ENCODE assay signal across 21 cellular contexts in the genomic region with DNA sequence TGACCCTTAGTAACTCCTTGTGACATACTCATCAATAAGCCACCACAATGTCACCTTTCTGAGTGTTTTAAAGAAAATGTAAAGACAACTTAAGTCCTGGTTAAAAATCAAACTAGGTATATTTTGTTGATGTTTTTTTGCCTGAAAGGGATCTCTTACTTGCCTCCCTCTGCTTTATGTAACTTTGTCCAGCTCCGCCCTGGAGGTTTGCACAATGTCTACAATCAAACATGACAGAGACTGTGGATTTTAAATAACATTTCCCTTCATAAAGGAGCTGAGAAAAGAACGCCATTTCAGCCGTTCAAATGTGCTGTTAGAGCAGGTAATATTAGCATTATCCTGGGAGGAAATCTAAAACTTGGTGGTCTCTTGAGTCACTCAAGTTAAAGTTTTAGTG.
A peak's percentile ranks its signal among the peaks of the same experiment; 100 is the strongest.
DNase-seq lines count a peak whose midpoint lies in the region; ATAC-seq, FAIRE-seq and TF ChIP-seq lines count a peak whose summit lies in the region.
"Had no signal": no experiment of that assay in that cellular context is flagged by ENCODE, and none has a peak within 500 bp of the region (broad histone marks: within the 10 kb centered on the region; RNA-seq: fewer than 3 reads in every experiment).

No MANE protein-coding gene starts in this region.

- H3K36me3 ChIP-seq in liver (ENCODE audit: control insufficient read depth in 4 of 4, insufficient read depth in 3 of 4, low read depth in 1 of 4, low read length in 3 of 4) (no peaks in the 10 kb centered on the region), HepG2 (replicated peaks in 1 of 2; ENCODE audit: control insufficient read depth in 1 of 2, insufficient read depth in 2 of 2, low read length in 2 of 2) (no peaks in the 10 kb centered on the region), neural progenitor cell (no peaks in the 10 kb centered on the region), aorta (ENCODE audit: control insufficient read depth in 1 of 2, insufficient read depth in 2 of 2, low read length in 1 of 2) (no peaks in the 10 kb centered on the region)
- H3K36me3 ChIP-seq: BLaER1 treated with 17β-estradiol and CSF1 and Interleukin-3, amounts not matched to agents 10 nM and 100 nM had no signal

- no peak for TF ChIP-seq POLR2A in HepG2 (IDR thresholded peaks at IDR 0.05; ENCODE audit: insufficient read depth in 1 of 2, low read depth in 2 of 2, low read length in 2 of 2)

- no peak overlapping the region for H3K4me3 Mint-ChIP-seq in neural progenitor cell
- H3K4me3 Mint-ChIP-seq: B cell; CD4-positive, alpha-beta T cell; CD8-positive, alpha-beta T cell had no signal

- H2AFZ ChIP-seq in HepG2 (ENCODE audit: low read length): no peak overlapping the region
- H2AFZ ChIP-seq in neural progenitor cell (replicated peaks): peak overlapping the region; percentile 61

- H3K4me2 ChIP-seq in HepG2 (ENCODE audit: low read depth, low read length) (no peak overlapping the region), neural progenitor cell (no peak overlapping the region)
- H3K4me2 ChIP-seq: A549; BLaER1 treated with 17β-estradiol and CSF1 and Interleukin-3, amounts not matched to agents 10 nM and 100 nM had no signal

- no peak overlapping the region for H3K9ac ChIP-seq in liver (ENCODE audit: low read depth in 1 of 2, low read length in 2 of 2)
- H3K9ac ChIP-seq in HepG2 (ENCODE audit: insufficient read depth, low read depth, low read length): no peak overlapping the region
- H3K9ac ChIP-seq in neural progenitor cell: no peak overlapping the region
- H3K9ac ChIP-seq: BLaER1 treated with 17β-estradiol and CSF1 and Interleukin-3, amounts not matched to agents 10 nM and 100 nM had no signal

- H3K27ac Mint-ChIP-seq in neural progenitor cell: no peak overlapping the region
- H3K27ac Mint-ChIP-seq: B cell; CD4-positive, alpha-beta T cell; CD8-positive, alpha-beta T cell had no signal

- CTCF ChIA-PET in HepG2 (lab: Yijun Ruan, JAX; ENCODE audit: low intra/inter-chr PET ratio, low total read pairs): no interaction called here

- H3K4me1 ChIP-seq in liver (ENCODE audit: control insufficient read depth in 4 of 4, insufficient read depth in 4 of 4, low read length in 3 of 4) (peaks cover 0 to 12% (median 2%) of the 10 kb centered on the region in 4 donors), HepG2 (ENCODE audit: insufficient read depth, low read length) (no peaks in the 10 kb centered on the region), neural progenitor cell (no peaks in the 10 kb centered on the region), aorta (ENCODE audit: control insufficient read depth in 1 of 2, insufficient read depth in 2 of 2, low read length in 2 of 2) (no peaks in the 10 kb centered on the region)
- H3K4me1 ChIP-seq: A549; BLaER1 treated with 17β-estradiol and CSF1 and Interleukin-3, amounts not matched to agents 10 nM and 100 nM; Caco-2 had no signal

- DNase-seq in HepG2 (ENCODE audit: low spot score) (no peak), left lobe of liver (ENCODE audit: low spot score) (no peak), neural progenitor cell (ENCODE audit: low spot score) (no peak), aorta (no peak), NCI-H146 (lab: John Stamatoyannopoulos, UW) (no peak)
- DNase-seq: AML-193; Caco-2; Calu3; CD4-positive, alpha-beta T cell; CD8-positive, alpha-beta T cell; DMS79 treated with DMSO at 0.1 percent for 48 hours; GF-D8 had no signal

- TF ChIP-seq RAD21 in liver (IDR thresholded peaks at IDR 0.05): peak in 1 of 2 donors; percentile 9
- TF ChIP-seq RAD21 in HepG2 (CRISPR knock-in tag; IDR thresholded peaks at IDR 0.05): no peak

- H3K36me3 Mint-ChIP-seq in neural progenitor cell: no peaks in the 10 kb centered on the region
- H3K36me3 Mint-ChIP-seq: CD8-positive, alpha-beta T cell had no signal

- 31% methylated on average over 3 of the region's 3 CpGs for WGBS in liver
- WGBS in HepG2 (ENCODE audit: low lambda C conversion rate): 7% methylated on average over 3 of the region's 3 CpGs
- 86 to 91% methylated on average over 3 of the region's 3 CpGs for WGBS in aorta, 2 donors

- H3K79me2 ChIP-seq in HepG2 (ENCODE audit: insufficient read depth, low read length): no peaks in the 10 kb centered on the region
- H3K79me2 ChIP-seq in neural progenitor cell (ENCODE audit: low read depth): no peaks in the 10 kb centered on the region

- FAIRE-seq in HepG2 (lab: Jason Lieb, UNC): no peak
- FAIRE-seq: A549, D721Med, GM12891, GM19239 had no signal

- H3K9me3 Mint-ChIP-seq in neural progenitor cell: no peaks in the 10 kb centered on the region

- H4K20me1 ChIP-seq in HepG2 (ENCODE audit: insufficient read depth, low read length) (no peaks in the 10 kb centered on the region), neural progenitor cell (ENCODE audit: low read depth) (no peaks in the 10 kb centered on the region)
- H4K20me1 ChIP-seq: BLaER1 treated with 17β-estradiol and CSF1 and Interleukin-3, amounts not matched to agents 10 nM and 100 nM had no signal

- intact Hi-C loops in HepG2 (cut with micrococcal nuclease; ENCODE audit: unreplicated experiment): no loop called here
- intact Hi-C loops in aorta (cut with DNase I): no loop called here

- BruUV-seq in HepG2 (replicated peaks; lab: Mats Ljungman, UMichigan): no TSS peak

- no peaks in the 10 kb centered on the region for H3K9me3 ChIP-seq in liver (ENCODE audit: control insufficient read depth in 4 of 4, low read length in 3 of 4)
- no peaks in the 10 kb centered on the region for H3K9me3 ChIP-seq in HepG2 (ENCODE audit: low read length)
- no peaks in the 10 kb centered on the region for H3K9me3 ChIP-seq in neural progenitor cell (ENCODE audit: low read depth)
- no peaks in the 10 kb centered on the region for H3K9me3 ChIP-seq in aorta (ENCODE audit: control insufficient read depth, low read length)
- H3K9me3 ChIP-seq: A549; BLaER1 treated with 17β-estradiol and CSF1 and Interleukin-3, amounts not matched to agents 10 nM and 100 nM; Caco-2 had no signal

- H3K4me3 ChIP-seq in liver (ENCODE audit: low read depth in 1 of 3, low read length in 3 of 3) (no peak overlapping the region), HepG2 (replicated peaks in 1 of 3; ENCODE audit: insufficient read depth in 1 of 3, low read depth in 2 of 3, low read length in 3 of 3) (no peak overlapping the region), neural progenitor cell (no peak overlapping the region), aorta (ENCODE audit: low read length in 2 of 2) (no peak overlapping the region)
- H3K4me3 ChIP-seq: A549; BLaER1 treated with 17β-estradiol and CSF1 and Interleukin-3, amounts not matched to agents 10 nM and 100 nM had no signal

- no peak for TF ChIP-seq CTCF in liver (IDR thresholded peaks at IDR 0.05; ENCODE audit: low read depth, low read length, missing input control)
- TF ChIP-seq CTCF in HepG2 (CRISPR knock-in tag; IDR thresholded peaks at IDR 0.05): no peak
- no peak for TF ChIP-seq CTCF in neural progenitor cell (IDR thresholded peaks at IDR 0.05)

- H3K27me3 Mint-ChIP-seq in neural progenitor cell (ENCODE audit: insufficient read depth, low read depth): peaks cover 4% of the 10 kb centered on the region
- H3K27me3 Mint-ChIP-seq: B cell; CD4-positive, alpha-beta T cell had no signal

- no peaks in the 10 kb centered on the region for H3K27me3 ChIP-seq in liver (ENCODE audit: control insufficient read depth in 4 of 4, insufficient read depth in 4 of 4, low read length in 3 of 4)
- H3K27me3 ChIP-seq in HepG2 (ENCODE audit: control insufficient read depth in 1 of 2, insufficient read depth in 2 of 2, low read length in 2 of 2): no peaks in the 10 kb centered on the region
- H3K27me3 ChIP-seq in neural progenitor cell: no peaks in the 10 kb centered on the region
- no peaks in the 10 kb centered on the region for H3K27me3 ChIP-seq in aorta (ENCODE audit: control insufficient read depth in 1 of 2, insufficient read depth in 2 of 2, low read length in 1 of 2)
- H3K27me3 ChIP-seq: BLaER1 treated with 17β-estradiol and CSF1 and Interleukin-3, amounts not matched to agents 10 nM and 100 nM had no signal

- POLR2A ChIA-PET in HepG2 (lab: Yijun Ruan, JAX): no interaction called here

- H3K27ac ChIP-seq in liver (ENCODE audit: low read depth in 1 of 2, low read length in 2 of 2) (no peak overlapping the region), HepG2 (ENCODE audit: extremely low read length, insufficient read depth, low read length) (no peak overlapping the region), neural progenitor cell (no peak overlapping the region), aorta (ENCODE audit: low read depth in 1 of 2, low read length in 2 of 2) (no peak overlapping the region)
- H3K27ac ChIP-seq: 22Rv1; A549; BLaER1 treated with 17β-estradiol and CSF1 and Interleukin-3, amounts not matched to agents 10 nM and 100 nM; C4-2B had no signal

- no peaks in the 10 kb centered on the region for H3F3A ChIP-seq in neural progenitor cell (ENCODE audit: low read depth)

- TF ChIP-seq EP300 in HepG2 (IDR thresholded peaks at IDR 0.05; ENCODE audit: low read depth in 2 of 2, low read length in 2 of 2) (no peak), HepG2 (CRISPR knock-in tag; IDR thresholded peaks at IDR 0.05; ENCODE audit: borderline replicate concordance) (no peak)

- ATAC-seq in HepG2 (no peak), left lobe of liver (peak; percentile 86), aorta (ENCODE audit: low FRiP score) (no peak)
- ATAC-seq: A549; CD8-positive, alpha-beta T cell had no signal

- in situ Hi-C loops in HepG2 (cut with HindIII; ENCODE audit: extremely low pct_ligation_motif_present, low pct_unique_long_range_greater_than_20kb): no loop called here

- peaks cover 7% of the 10 kb centered on the region for H3K4me1 Mint-ChIP-seq in neural progenitor cell
- H3K4me1 Mint-ChIP-seq: B cell had no signal

TF ChIP-seq in liver, 16 proteins besides CTCF, POLR2A, EP300 and RAD21:
- no peak for TF ChIP-seq FOXA2 (IDR thresholded peaks at IDR 0.05)
- peak in 1 of 2 donors; percentile 11 for TF ChIP-seq HNF4A (conservative IDR thresholded peaks at IDR 0.05)
- peak; percentile 61 for TF ChIP-seq YY1 (IDR thresholded peaks at IDR 0.05)

TF ChIP-seq in HepG2, 621 proteins besides CTCF, POLR2A, EP300 and RAD21:
- TF ChIP-seq SMARCC2 (IDR thresholded peaks at IDR 0.05): no peak
- TF ChIP-seq ZNF558 (CRISPR knock-in tag; IDR thresholded peaks at IDR 0.05; ENCODE audit: borderline replicate concordance): no peak
- TF ChIP-seq ZNF253 (CRISPR knock-in tag; IDR thresholded peaks at IDR 0.05; ENCODE audit: borderline replicate concordance): no peak
- TF ChIP-seq NAIF1 (CRISPR knock-in tag; IDR thresholded peaks at IDR 0.05; ENCODE audit: borderline replicate concordance): no peak
